ENCODE assay signal across 8 cellular contexts in the genomic region with DNA sequence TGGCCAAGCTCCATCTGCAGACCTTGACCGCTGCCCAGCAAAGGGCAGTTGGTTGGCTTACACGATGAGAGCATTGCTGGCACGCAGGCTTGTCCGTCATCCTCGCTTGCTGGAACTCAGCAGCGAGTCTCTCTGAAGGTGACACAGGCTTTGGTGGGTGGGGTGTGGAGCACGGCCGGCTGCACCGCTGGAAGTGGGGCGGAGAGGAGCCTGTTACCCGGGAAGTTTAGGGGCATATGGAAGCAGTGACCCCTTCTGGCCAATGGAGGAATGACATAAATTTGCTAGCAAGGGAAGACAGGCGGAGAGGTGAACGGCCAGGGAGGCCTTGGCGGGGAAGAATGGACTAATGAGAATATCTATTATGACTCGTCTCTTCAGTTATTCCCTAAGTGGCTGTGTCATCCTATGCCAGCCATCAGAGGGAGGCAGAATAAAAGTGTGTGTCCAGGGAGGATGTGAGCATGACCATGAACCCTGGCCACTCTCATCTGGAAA.
DNase-seq lines count a peak whose midpoint lies in the region; ATAC-seq, FAIRE-seq and TF ChIP-seq lines count a peak whose summit lies in the region.

No MANE protein-coding gene starts in this region.

- DNase-seq in ELF-1 (ENCODE audit: low read depth, low spot score) (peak; percentile 83), MG63 (peak; percentile 76), T-helper 9 cell (peak; percentile 56), K562 (ENCODE audit: extremely low read depth in 1 of 4, low spot score in 3 of 4) (peak; percentile 70 to 84 (median 76)), inferior parietal cortex (ENCODE audit: extremely low spot score) (peak; percentile 72)
- peak; percentile 70 to 77 for DNase-seq in stimulated activated CD4-positive, alpha-beta T cell treated with anti-CD3 and anti-CD28 coated beads, Interleukin-2, amount 100 ng/mL, for 24 hours

- no peaks in the 10 kb centered on the region for H3K4me1 ChIP-seq in K562 (replicated peaks in 1 of 2; ENCODE audit: control insufficient read depth in 2 of 2, insufficient read depth in 2 of 2, low read length in 2 of 2)

- H3K27me3 ChIP-seq in MG63: peaks cover 14% of the 10 kb centered on the region
- peaks cover 0 to 26% of the 10 kb centered on the region in 2 experiments; a peak in 2 of 5 replicates for H3K27me3 ChIP-seq in K562 (ENCODE audit: control insufficient read depth in 2 of 2, insufficient read depth in 2 of 2, low read length in 2 of 2)

- H3K79me2 ChIP-seq in K562 (ENCODE audit: control insufficient read depth, insufficient read depth, low read length): no peaks in the 10 kb centered on the region

- no peak overlapping the region for H3K27ac ChIP-seq in K562 (ENCODE audit: extremely low read depth, low read depth, low read length)

- peaks cover 15% of the 10 kb centered on the region; the same call in 1 of the 2 replicates for H4K20me1 ChIP-seq in K562 (replicated peaks; ENCODE audit: control insufficient read depth, insufficient read depth, low read length)

- H2AFZ ChIP-seq in K562 (ENCODE audit: low read depth, low read length): no peak overlapping the region

- no peak overlapping the region for H3K9ac ChIP-seq in K562 (ENCODE audit: insufficient read depth in 1 of 2, low read depth in 2 of 2, low read length in 2 of 2)

- no TSS peak for BruUV-seq in K562 (replicated peaks; lab: Mats Ljungman, UMichigan)

- H3K9me3 ChIP-seq in MG63 (peaks cover 7% of the 10 kb centered on the region; the same call in 1 of the 2 replicates), K562 (replicated peaks; ENCODE audit: control insufficient read depth, insufficient read depth, low read depth, low read length) (no peaks in the 10 kb centered on the region)

- peak; percentile 87 for ATAC-seq in K562
- ATAC-seq in HG02970 (IDR thresholded peaks at IDR 0.05; ENCODE audit: low FRiP score, unreplicated experiment): no peak
- no peak for ATAC-seq in HG03108 (IDR thresholded peaks at IDR 0.05; ENCODE audit: unreplicated experiment)

- peak; percentile 79 for TF ChIP-seq RAD21 in K562 (CRISPR knock-in tag; conservative IDR thresholded peaks at IDR 0.05 in 1 of 2, IDR thresholded peaks at IDR 0.05 in 1 of 2)

- CTCF ChIA-PET in K562 (lab: Yijun Ruan, JAX; ENCODE audit: low intra/inter-chr PET ratio): interaction anchor here (0.7 to 2.6 kb wide), 2 partner anchors 280 to 454 kb away, joined by 4 to 30 read pairs; no protein-coding TSS in a partner anchor

- FAIRE-seq in K562 (lab: Jason Lieb, UNC): peak; percentile 82

- in situ Hi-C loops in K562 (cut with MboI): no loop called here

- TF ChIP-seq CTCF in K562 (IDR thresholded peaks at IDR 0.05 in 2 of 3, conservative IDR thresholded peaks at IDR 0.05 in 1 of 3; ENCODE audit: insufficient read depth in 2 of 3, low read depth in 1 of 3, low read length in 3 of 3): peak; percentile 75 to 88 (median 83)

- H3K4me3 ChIP-seq in MG63: no peak overlapping the region
- H3K4me3 ChIP-seq in K562: no peak overlapping the region

- WGBS in K562 (ENCODE audit: insufficient coverage, low coverage, missing lambda C conversion rate): 0% methylated on average over 14 of the region's 15 CpGs

- POLR2A ChIA-PET in K562 (lab: Yijun Ruan, JAX): interaction anchor here (0.8 to 1.4 kb wide), 2 partner anchors 19 to 280 kb away, joined by 4 to 6 read pairs; no protein-coding TSS in a partner anchor

- H3K4me2 ChIP-seq in K562 (ENCODE audit: insufficient read depth, low read length): no peak overlapping the region

- intact Hi-C loops in K562 (cut with micrococcal nuclease): loop anchor here (1.0 kb wide), 1 partner anchor 281 kb away; no protein-coding TSS in a partner anchor

- H3K36me3 ChIP-seq in MG63: no peaks in the 10 kb centered on the region
- H3K36me3 ChIP-seq in K562 (ENCODE audit: control insufficient read depth, insufficient read depth, low read length): no peaks in the 10 kb centered on the region

- H3K9me1 ChIP-seq in K562 (ENCODE audit: control insufficient read depth, insufficient read depth, low read length): peaks cover under 1% of the 10 kb centered on the region

- TF ChIP-seq POLR2A in K562 (conservative IDR thresholded peaks at IDR 0.05): no peak

- no peak for TF ChIP-seq EP300 in K562 (IDR thresholded peaks at IDR 0.05; ENCODE audit: low read length)

TF ChIP-seq in K562, 482 proteins besides CTCF, POLR2A, EP300 and RAD21:
- TF ChIP-seq, protein P1, sequence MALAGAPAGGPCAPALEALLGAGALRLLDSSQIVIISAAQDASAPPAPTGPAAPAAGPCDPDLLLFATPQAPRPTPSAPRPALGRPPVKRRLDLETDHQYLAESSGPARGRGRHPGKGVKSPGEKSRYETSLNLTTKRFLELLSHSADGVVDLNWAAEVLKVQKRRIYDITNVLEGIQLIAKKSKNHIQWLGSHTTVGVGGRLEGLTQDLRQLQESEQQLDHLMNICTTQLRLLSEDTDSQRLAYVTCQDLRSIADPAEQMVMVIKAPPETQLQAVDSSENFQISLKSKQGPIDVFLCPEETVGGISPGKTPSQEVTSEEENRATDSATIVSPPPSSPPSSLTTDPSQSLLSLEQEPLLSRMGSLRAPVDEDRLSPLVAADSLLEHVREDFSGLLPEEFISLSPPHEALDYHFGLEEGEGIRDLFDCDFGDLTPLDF (CRISPR knock-in tag; IDR thresholded peaks at IDR 0.05): no peak
- TF ChIP-seq ELF1 (tag; IDR thresholded peaks at IDR 0.05) (no peak), JUND (IDR thresholded peaks at IDR 0.05; ENCODE audit: borderline replicate concordance, low read depth, low read length) (0 out of 2 replicates have a peak, but pooled peaks have one; percentile 7), JUND (tag; IDR thresholded peaks at IDR 0.05; ENCODE audit: borderline replicate concordance, low read depth, low read length) (no peak), CC2D1A (IDR thresholded peaks at IDR 0.05) (0 out of 2 replicates have a peak, but pooled peaks have one; percentile 13), STAG1 (CRISPR knock-in tag; IDR thresholded peaks at IDR 0.05; ENCODE audit: borderline replicate concordance) (peak; percentile 60; the same call in 1 of the 2 replicates), RB1 (IDR thresholded peaks at IDR 0.05; ENCODE audit: low read depth) (peak; percentile 49; the same call in 1 of the 2 replicates), SMC3 (conservative IDR thresholded peaks at IDR 0.05; ENCODE audit: insufficient read depth, low read depth, low read length) (peak; percentile 67)
- TF ChIP-seq, protein P2, sequence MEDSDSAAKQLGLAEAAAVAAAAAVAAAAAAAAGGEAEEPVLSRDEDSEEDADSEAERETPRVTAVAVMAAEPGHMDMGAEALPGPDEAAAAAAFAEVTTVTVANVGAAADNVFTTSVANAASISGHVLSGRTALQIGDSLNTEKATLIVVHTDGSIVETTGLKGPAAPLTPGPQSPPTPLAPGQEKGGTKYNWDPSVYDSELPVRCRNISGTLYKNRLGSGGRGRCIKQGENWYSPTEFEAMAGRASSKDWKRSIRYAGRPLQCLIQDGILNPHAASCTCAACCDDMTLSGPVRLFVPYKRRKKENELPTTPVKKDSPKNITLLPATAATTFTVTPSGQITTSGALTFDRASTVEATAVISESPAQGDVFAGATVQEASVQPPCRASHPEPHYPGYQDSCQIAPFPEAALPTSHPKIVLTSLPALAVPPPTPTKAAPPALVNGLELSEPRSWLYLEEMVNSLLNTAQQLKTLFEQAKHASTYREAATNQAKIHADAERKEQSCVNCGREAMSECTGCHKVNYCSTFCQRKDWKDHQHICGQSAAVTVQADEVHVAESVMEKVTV (CRISPR knock-in tag; IDR thresholded peaks at IDR 0.05): 0 out of 2 replicates have a peak, but pooled peaks have one; percentile 32
